In the genomic region with DNA sequence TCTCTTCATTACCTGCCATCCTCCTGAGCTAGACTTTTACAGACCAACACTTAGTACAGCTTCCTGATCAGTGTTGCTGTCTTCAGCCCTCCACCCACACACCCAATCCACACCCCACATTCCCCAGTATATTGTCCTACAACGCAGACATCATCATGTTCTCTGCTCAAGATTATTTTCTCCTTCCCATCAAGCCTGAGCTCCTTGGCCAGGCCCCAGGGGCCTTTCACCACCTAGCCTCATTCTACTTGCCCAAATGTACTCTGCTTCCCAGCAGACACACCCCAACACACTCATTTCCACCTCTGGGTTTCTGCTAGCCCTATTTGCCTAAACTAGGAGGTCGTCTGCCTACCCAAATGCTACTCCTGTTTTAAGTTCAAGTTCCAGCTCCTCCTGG, we compare ENCODE assay signal across 12 cellular contexts. TPM values are rescaled to one million over a fixed set of nuclear protein-coding genes. Genes with fewer than 3 reads are reported as not detected.
DNase-seq lines count a peak whose midpoint lies in the region; ATAC-seq and TF ChIP-seq lines count a peak whose summit lies in the region.
"Had no signal": no experiment of that assay in that cellular context is flagged by ENCODE, and none has a peak within 500 bp of the region (broad histone marks: within the 10 kb centered on the region; RNA-seq: fewer than 3 reads in every experiment).

No MANE protein-coding gene starts in this region.

- peaks cover 45% of the 10 kb centered on the region for H3K4me1 Mint-ChIP-seq in activated naive CD4-positive, alpha-beta T cell treated with anti-CD3 and anti-CD28 coated beads, Interleukin-2, amount 50 U/mL, for 24 hours
- peaks cover 33% of the 10 kb centered on the region for H3K4me1 Mint-ChIP-seq in activated naive CD8-positive, alpha-beta T cell (ENCODE audit: low read depth)

- TF ChIP-seq EP300 in tibial nerve (IDR thresholded peaks at IDR 0.05): peak in 1 of 2 donors; percentile 72

- no peak for ATAC-seq in GM21526 (IDR thresholded peaks at IDR 0.05; ENCODE audit: low FRiP score, unreplicated experiment)

- no peak overlapping the region for H3K4me3 ChIP-seq in tibial nerve

- no peak for TF ChIP-seq CTCF in tibial nerve (IDR thresholded peaks at IDR 0.05)

- H3K27me3 ChIP-seq in tibial nerve: no peaks in the 10 kb centered on the region
- H3K27me3 ChIP-seq: brain microvascular endothelial cell had no signal

- no peaks in the 10 kb centered on the region for H3K27me3 Mint-ChIP-seq in activated naive CD4-positive, alpha-beta T cell treated with anti-CD3 and anti-CD28 coated beads, Interleukin-2, amount 50 U/mL, for 24 hours
- H3K27me3 Mint-ChIP-seq in activated naive CD8-positive, alpha-beta T cell: no peaks in the 10 kb centered on the region

- no peaks in the 10 kb centered on the region for H3K9me3 ChIP-seq in tibial nerve

- WGBS in tibial nerve, 2 donors: 38 to 55% methylated on average over 2 of the region's 2 CpGs

- H3K36me3 ChIP-seq in tibial nerve: no peaks in the 10 kb centered on the region
- H3K36me3 ChIP-seq: brain microvascular endothelial cell had no signal

- H3K36me3 Mint-ChIP-seq in activated naive CD4-positive, alpha-beta T cell treated with anti-CD3 and anti-CD28 coated beads, Interleukin-2, amount 50 U/mL, for 24 hours: peaks cover 1% of the 10 kb centered on the region
- H3K36me3 Mint-ChIP-seq in activated naive CD8-positive, alpha-beta T cell: no peaks in the 10 kb centered on the region

- DNase-seq in activated naive CD4-positive, alpha-beta T cell treated with anti-CD3 and anti-CD28 coated beads, Interleukin-2, amount 50 U/mL, for 16 hours: no peak
- DNase-seq in iris pigment epithelial cell (ENCODE audit: low read depth) (peak; percentile 40), tibial nerve (ENCODE audit: low spot score in 2 of 2) (peak in 1 of 2 donors; percentile 37), NCI-H524 (lab: John Stamatoyannopoulos, UW) (no peak), NCI-H446 (lab: John Stamatoyannopoulos, UW) (no peak)
- DNase-seq: activated CD4-positive, CD25-positive, alpha-beta regulatory T cell treated with anti-CD3 and anti-CD28 coated beads, Interleukin-2, amount 50 U/mL, for 72 hours; NCI-H187 treated with DMSO at 0.1 percent for 48 hours; RPMI8226 had no signal

- no peaks in the 10 kb centered on the region for H3K9me3 Mint-ChIP-seq in activated naive CD4-positive, alpha-beta T cell treated with anti-CD3 and anti-CD28 coated beads, Interleukin-2, amount 50 U/mL, for 24 hours
- no peaks in the 10 kb centered on the region for H3K9me3 Mint-ChIP-seq in activated naive CD8-positive, alpha-beta T cell (ENCODE audit: low read depth)

- H3K27ac Mint-ChIP-seq in activated naive CD4-positive, alpha-beta T cell treated with anti-CD3 and anti-CD28 coated beads, Interleukin-2, amount 50 U/mL, for 24 hours: peak overlapping the region; percentile 89
- H3K27ac Mint-ChIP-seq in activated naive CD8-positive, alpha-beta T cell: peak overlapping the region; percentile 41

- H3K4me1 ChIP-seq in tibial nerve: peaks cover 0 to 24% (median 8%) of the 10 kb centered on the region in 4 donors

- H3K27ac ChIP-seq in tibial nerve: peak overlapping the region in 3 of 4 donors; percentile 0 to 74 (median 70)
- H3K27ac ChIP-seq: brain microvascular endothelial cell had no signal

- TF ChIP-seq POLR2A in tibial nerve (IDR thresholded peaks at IDR 0.05): no peak

- peak overlapping the region; percentile 65 for H3K4me3 Mint-ChIP-seq in activated naive CD4-positive, alpha-beta T cell treated with anti-CD3 and anti-CD28 coated beads, Interleukin-2, amount 50 U/mL, for 24 hours
- H3K4me3 Mint-ChIP-seq in activated naive CD8-positive, alpha-beta T cell: no peak overlapping the region

RNA-seq across cellular contexts. Expression of gene DAPK2, which starts 37.0 kb away (rescaled TPM):
- 10 to 100 TPM; 28.9 to 75.9 (median 56.7) TPM for total RNA-seq in tibial nerve
